27 cellular contexts compared by ENCODE assay signal in genomic region chr13:102233566-102234208, GRCh38.
DNase-seq lines count a peak whose midpoint lies in the region; ATAC-seq and TF ChIP-seq lines count a peak whose summit lies in the region.
"Had no signal": no experiment of that assay in that cellular context is flagged by ENCODE, and none has a peak within 500 bp of the region (broad histone marks: within the 10 kb centered on the region; RNA-seq: fewer than 3 reads in every experiment).

No MANE protein-coding gene starts in this region.

- peak in 3 of 4 donors; percentile 22 to 65 (median 62) for ATAC-seq in right lobe of liver
- ATAC-seq: effector memory CD8-positive, alpha-beta T cell; natural killer cell had no signal

- DNase-seq in activated CD4-positive, alpha-beta memory T cell treated with anti-CD3 and anti-CD28 coated beads, Interleukin-2, amount 10 ng/mL, durations not matched to agents 7 days and 5 days = no peak
- DNase-seq in activated CD4-positive, alpha-beta memory T cell treated with anti-CD3 and anti-CD28 coated beads for 36 hours = no peak
- DNase-seq in NCI-H69 (lab: John Stamatoyannopoulos, UW) (peak; percentile 82), right lobe of liver (no peak), activated T-cell treated with anti-CD3 and anti-CD28 coated beads for 4 hours (no peak)
- DNase-seq in activated T-helper 1 cell treated with anti-CD3 and anti-CD28 coated beads, Interleukin-12 subunit alpha, Interleukin-12 subunit beta, Interleukin-2, Interleukin-4 antibody, amounts not matched to agents 30 ng/mL and 10 ng/mL and 1 ng/mL, durations not matched to agents 14 hours and 24 hours and 36 hours (ENCODE audit: low spot score) = no peak
- DNase-seq in stimulated activated naive CD4-positive, alpha-beta T cell treated with Interleukin-2 at 50 U/mL for 16 hours (lab: John Stamatoyannopoulos, UW) = no peak
- DNase-seq: ACHN; activated CD4-positive, alpha-beta T cell treated with anti-CD3 and anti-CD28 coated beads, Interleukin-2, amount 50 U/mL, for 4 hours; activated naive CD4-positive, alpha-beta T cell; anterior cingulate cortex; BE2C; effector memory CD8-positive, alpha-beta T cell; H9; kidney glomerular epithelial cell; natural killer cell; NCI-H1105; NCI-H187 treated with DMSO at 0.1 percent for 48 hours; NCI-H526 treated with DMSO at 0.1 percent for 48 hours; occipital lobe; stomach had no signal

- CTCF ChIA-PET in activated CD4-positive, alpha-beta memory T cell treated with anti-CD3 and anti-CD28 coated beads, Interleukin-2, amount 10 ng/mL, durations not matched to agents 7 days and 5 days (lab: Charles Lee) = no interaction called here
- CTCF ChIA-PET in activated CD4-positive, alpha-beta memory T cell treated with anti-CD3 and anti-CD28 coated beads for 36 hours (lab: Charles Lee) = no interaction called here

- no peak for TF ChIP-seq CTCF in right lobe of liver (IDR thresholded peaks at IDR 0.05)

- H3K36me3 ChIP-seq in right lobe of liver = no peaks in the 10 kb centered on the region
- H3K36me3 ChIP-seq: BE2C, cardiac muscle cell, esophagus muscularis mucosa, stomach, tibial nerve had no signal

- peak overlapping the region; percentile 52 for H3K27ac Mint-ChIP-seq in activated CD4-positive, alpha-beta memory T cell treated with anti-CD3 and anti-CD28 coated beads, Interleukin-2, amount 10 ng/mL, durations not matched to agents 7 days and 5 days
- H3K27ac Mint-ChIP-seq in activated CD4-positive, alpha-beta memory T cell treated with anti-CD3 and anti-CD28 coated beads for 36 hours = no peak overlapping the region
- H3K27ac Mint-ChIP-seq in activated T-helper 1 cell treated with anti-CD3 and anti-CD28 coated beads, Interleukin-12 subunit alpha, Interleukin-12 subunit beta, Interleukin-2, Interleukin-4 antibody, amounts not matched to agents 30 ng/mL and 10 ng/mL and 1 ng/mL, durations not matched to agents 14 hours and 24 hours and 36 hours = peak overlapping the region; percentile 73
- H3K27ac Mint-ChIP-seq: effector memory CD8-positive, alpha-beta T cell; natural killer cell had no signal

- H3K27me3 Mint-ChIP-seq in activated CD4-positive, alpha-beta memory T cell treated with anti-CD3 and anti-CD28 coated beads, Interleukin-2, amount 10 ng/mL, durations not matched to agents 7 days and 5 days = peaks cover 2% of the 10 kb centered on the region
- H3K27me3 Mint-ChIP-seq in activated CD4-positive, alpha-beta memory T cell treated with anti-CD3 and anti-CD28 coated beads for 36 hours = peaks cover 15% of the 10 kb centered on the region
- H3K27me3 Mint-ChIP-seq in activated T-helper 1 cell treated with anti-CD3 and anti-CD28 coated beads, Interleukin-12 subunit alpha, Interleukin-12 subunit beta, Interleukin-2, Interleukin-4 antibody, amounts not matched to agents 30 ng/mL and 10 ng/mL and 1 ng/mL, durations not matched to agents 14 hours and 24 hours and 36 hours (ENCODE audit: insufficient read depth) = peaks cover 2% of the 10 kb centered on the region

- intact Hi-C loops in activated CD4-positive, alpha-beta memory T cell treated with anti-CD3 and anti-CD28 coated beads for 36 hours (cut with micrococcal nuclease) = no loop called here
- intact Hi-C loops in activated T-helper 1 cell treated with anti-CD3 and anti-CD28 coated beads, Interleukin-12 subunit alpha, Interleukin-12 subunit beta, Interleukin-2, Interleukin-4 antibody, amounts not matched to agents 30 ng/mL and 10 ng/mL and 1 ng/mL, durations not matched to agents 14 hours and 24 hours and 36 hours (cut with micrococcal nuclease) = no loop called here
- intact Hi-C loops in right lobe of liver (cut with DNase I) = no loop called here

- no peaks in the 10 kb centered on the region for H3K27me3 ChIP-seq in right lobe of liver
- H3K27me3 ChIP-seq: BE2C, cardiac muscle cell, esophagus muscularis mucosa, stomach, tibial nerve had no signal

- H3K4me3 ChIP-seq in right lobe of liver = no peak overlapping the region
- H3K4me3 ChIP-seq: cardiac muscle cell, coronary artery, esophagus muscularis mucosa, lung, SK-N-MC, stomach, tibial nerve had no signal

- no peak overlapping the region for H3K4me3 Mint-ChIP-seq in activated CD4-positive, alpha-beta memory T cell treated with anti-CD3 and anti-CD28 coated beads, Interleukin-2, amount 10 ng/mL, durations not matched to agents 7 days and 5 days
- H3K4me3 Mint-ChIP-seq in activated CD4-positive, alpha-beta memory T cell treated with anti-CD3 and anti-CD28 coated beads for 36 hours = no peak overlapping the region
- no peak overlapping the region for H3K4me3 Mint-ChIP-seq in activated T-helper 1 cell treated with anti-CD3 and anti-CD28 coated beads, Interleukin-12 subunit alpha, Interleukin-12 subunit beta, Interleukin-2, Interleukin-4 antibody, amounts not matched to agents 30 ng/mL and 10 ng/mL and 1 ng/mL, durations not matched to agents 14 hours and 24 hours and 36 hours
- H3K4me3 Mint-ChIP-seq: effector memory CD8-positive, alpha-beta T cell; H9; natural killer cell had no signal

- peak overlapping the region in 2 of 3 donors; percentile 6 to 17 for H3K27ac ChIP-seq in right lobe of liver
- H3K27ac ChIP-seq: cardiac muscle cell, coronary artery, esophagus muscularis mucosa, SK-N-MC, stomach, tibial nerve had no signal

- POLR2A ChIA-PET in activated CD4-positive, alpha-beta memory T cell treated with anti-CD3 and anti-CD28 coated beads, Interleukin-2, amount 10 ng/mL, durations not matched to agents 7 days and 5 days (lab: Charles Lee) = interaction anchor here (1.3 kb wide), 1 partner anchor 10 kb away, joined by 3 read pairs; no protein-coding TSS in a partner anchor
- POLR2A ChIA-PET in activated CD4-positive, alpha-beta memory T cell treated with anti-CD3 and anti-CD28 coated beads for 36 hours (lab: Charles Lee) = no interaction called here

- peaks cover 10% of the 10 kb centered on the region for H3K4me1 Mint-ChIP-seq in activated CD4-positive, alpha-beta memory T cell treated with anti-CD3 and anti-CD28 coated beads, Interleukin-2, amount 10 ng/mL, durations not matched to agents 7 days and 5 days
- no peaks in the 10 kb centered on the region for H3K4me1 Mint-ChIP-seq in activated CD4-positive, alpha-beta memory T cell treated with anti-CD3 and anti-CD28 coated beads for 36 hours (ENCODE audit: low read depth)
- H3K4me1 Mint-ChIP-seq in activated T-helper 1 cell treated with anti-CD3 and anti-CD28 coated beads, Interleukin-12 subunit alpha, Interleukin-12 subunit beta, Interleukin-2, Interleukin-4 antibody, amounts not matched to agents 30 ng/mL and 10 ng/mL and 1 ng/mL, durations not matched to agents 14 hours and 24 hours and 36 hours (ENCODE audit: low read depth) = peaks cover 13% of the 10 kb centered on the region
- H3K4me1 Mint-ChIP-seq: natural killer cell had no signal

- no peak for TF ChIP-seq POLR2A in right lobe of liver (IDR thresholded peaks at IDR 0.05)

- H3K36me3 Mint-ChIP-seq in activated CD4-positive, alpha-beta memory T cell treated with anti-CD3 and anti-CD28 coated beads, Interleukin-2, amount 10 ng/mL, durations not matched to agents 7 days and 5 days (ENCODE audit: low read depth) = no peaks in the 10 kb centered on the region
- no peaks in the 10 kb centered on the region for H3K36me3 Mint-ChIP-seq in activated CD4-positive, alpha-beta memory T cell treated with anti-CD3 and anti-CD28 coated beads for 36 hours
- no peaks in the 10 kb centered on the region for H3K36me3 Mint-ChIP-seq in activated T-helper 1 cell treated with anti-CD3 and anti-CD28 coated beads, Interleukin-12 subunit alpha, Interleukin-12 subunit beta, Interleukin-2, Interleukin-4 antibody, amounts not matched to agents 30 ng/mL and 10 ng/mL and 1 ng/mL, durations not matched to agents 14 hours and 24 hours and 36 hours (ENCODE audit: low read depth)
- H3K36me3 Mint-ChIP-seq: natural killer cell had no signal

- H3K9me3 Mint-ChIP-seq in activated CD4-positive, alpha-beta memory T cell treated with anti-CD3 and anti-CD28 coated beads, Interleukin-2, amount 10 ng/mL, durations not matched to agents 7 days and 5 days = peaks cover 2% of the 10 kb centered on the region
- H3K9me3 Mint-ChIP-seq in activated CD4-positive, alpha-beta memory T cell treated with anti-CD3 and anti-CD28 coated beads for 36 hours = no peaks in the 10 kb centered on the region
- H3K9me3 Mint-ChIP-seq in activated T-helper 1 cell treated with anti-CD3 and anti-CD28 coated beads, Interleukin-12 subunit alpha, Interleukin-12 subunit beta, Interleukin-2, Interleukin-4 antibody, amounts not matched to agents 30 ng/mL and 10 ng/mL and 1 ng/mL, durations not matched to agents 14 hours and 24 hours and 36 hours = peaks cover 3% of the 10 kb centered on the region
- H3K9me3 Mint-ChIP-seq: H9 had no signal

- WGBS in right lobe of liver (ENCODE audit: insufficient coverage, low coverage, low lambda C conversion rate, missing lambda C conversion rate) = 30% methylated on average over 3 of the region's 3 CpGs

- H3K4me1 ChIP-seq in right lobe of liver = peaks cover 0 to 31% (median 14%) of the 10 kb centered on the region in 4 donors
- H3K4me1 ChIP-seq: stomach, tibial nerve had no signal

- H3K9me3 ChIP-seq in right lobe of liver = no peaks in the 10 kb centered on the region
- H3K9me3 ChIP-seq: BE2C, esophagus muscularis mucosa, stomach, tibial nerve had no signal
